25 cellular contexts compared by ENCODE assay signal in the genomic region with DNA sequence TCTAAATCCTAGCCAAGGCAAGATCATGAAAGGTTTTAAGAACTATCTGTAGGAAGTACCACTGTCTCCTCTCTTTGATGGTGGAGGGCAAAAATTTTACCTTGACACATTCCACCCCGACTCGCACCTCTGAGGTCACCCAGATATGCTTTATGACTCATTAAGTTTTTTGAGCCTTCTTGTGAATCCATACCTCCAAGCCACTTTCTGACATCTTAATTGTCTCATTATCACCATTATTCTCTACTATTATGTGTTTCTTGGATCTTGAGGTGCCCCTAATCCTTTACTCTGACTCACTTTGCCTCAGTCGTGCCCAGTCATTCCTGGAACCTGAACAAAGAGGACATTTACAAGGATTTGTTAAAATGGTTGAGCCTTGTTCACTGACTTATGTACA.
A peak's percentile ranks its signal among the peaks of the same experiment; 100 is the strongest.
DNase-seq lines count a peak whose midpoint lies in the region; ATAC-seq and TF ChIP-seq lines count a peak whose summit lies in the region.
"Had no signal": no experiment of that assay in that cellular context is flagged by ENCODE, and none has a peak within 500 bp of the region (broad histone marks: within the 10 kb centered on the region; RNA-seq: fewer than 3 reads in every experiment).

No MANE protein-coding gene starts in this region.

- H3K27ac ChIP-seq in coronary artery (peak overlapping the region; percentile 24 to 66), neural progenitor cell (no peak overlapping the region)
- H3K27ac ChIP-seq: BLaER1, gastrocnemius medialis, hepatocyte, SJCRH30 had no signal

- no peak overlapping the region for H3K27ac Mint-ChIP-seq in neural progenitor cell
- H3K27ac Mint-ChIP-seq: activated B cell treated with CpG ODN at 0.5 μM for 24 hours; activated CD4-positive, alpha-beta T cell treated with anti-CD3 and anti-CD28 coated beads, Interleukin-2, amount 10 ng/mL, durations not matched to agents 7 days and 5 days; activated naive CD8-positive, alpha-beta T cell treated with anti-CD3 and anti-CD28 coated beads, Interleukin-2, amount 50 U/mL, for 24 hours; activated T-cell treated with anti-CD3 and anti-CD28 coated beads, Interleukin-2, amount 50 U/mL, for 24 hours had no signal

- DNase-seq in Daoy (ENCODE audit: low read depth) = peak; percentile 23
- DNase-seq in HT1080 (ENCODE audit: low read depth) = peak; percentile 5
- no peak for DNase-seq in coronary artery (ENCODE audit: low spot score)
- DNase-seq in neural progenitor cell (ENCODE audit: low spot score) = no peak
- no peak for DNase-seq in stimulated activated CD4-positive, alpha-beta T cell treated with anti-CD3 and anti-CD28 coated beads, Interleukin-4, amount 100 ng/mL, for 1 hour
- DNase-seq in COR-L47 (lab: John Stamatoyannopoulos, UW) = no peak
- DNase-seq: activated B cell treated with CpG ODN at 0.5 μM for 24 hours; activated CD4-positive, alpha-beta T cell treated with anti-CD3 and anti-CD28 coated beads, Interleukin-2, amount 10 ng/mL, durations not matched to agents 7 days and 5 days; activated effector memory CD4-positive, alpha-beta T cell treated with anti-CD3 and anti-CD28 coated beads, Interleukin-2, amount 50 U/mL, for 16 hours; activated naive CD8-positive, alpha-beta T cell treated with anti-CD3 and anti-CD28 coated beads, Interleukin-2, amount 50 U/mL, for 24 hours; activated T-cell treated with anti-CD3 and anti-CD28 coated beads, Interleukin-2, amount 50 U/mL, for 24 hours; dermis blood vessel endothelial cell; gastrocnemius medialis; HCEC 1CT; Kasumi-1; NCI-H146; right cardiac atrium; SJCRH30; T-helper 1 cell; upper lobe of left lung had no signal

- no peak overlapping the region for H3K4me3 ChIP-seq in coronary artery
- H3K4me3 ChIP-seq in neural progenitor cell = no peak overlapping the region
- H3K4me3 ChIP-seq: BLaER1, gastrocnemius medialis, hepatocyte, SJCRH30, upper lobe of left lung had no signal

- no peaks in the 10 kb centered on the region for H3K9me3 ChIP-seq in neural progenitor cell (ENCODE audit: low read depth)
- H3K9me3 ChIP-seq: BLaER1, gastrocnemius medialis, SJCRH30, upper lobe of left lung had no signal

- H3F3A ChIP-seq in neural progenitor cell (ENCODE audit: low read depth) = no peaks in the 10 kb centered on the region

- H3K36me3 Mint-ChIP-seq in neural progenitor cell = no peaks in the 10 kb centered on the region

- no peaks in the 10 kb centered on the region for H3K27me3 ChIP-seq in neural progenitor cell
- H3K27me3 ChIP-seq: BLaER1, gastrocnemius medialis, hepatocyte, upper lobe of left lung had no signal

- no peak overlapping the region for H2AFZ ChIP-seq in neural progenitor cell (replicated peaks)
- H2AFZ ChIP-seq: hepatocyte had no signal

- H3K4me3 Mint-ChIP-seq in neural progenitor cell = no peak overlapping the region
- H3K4me3 Mint-ChIP-seq: activated B cell treated with CpG ODN at 0.5 μM for 24 hours; activated CD4-positive, alpha-beta T cell treated with anti-CD3 and anti-CD28 coated beads, Interleukin-2, amount 10 ng/mL, durations not matched to agents 7 days and 5 days; activated naive CD8-positive, alpha-beta T cell treated with anti-CD3 and anti-CD28 coated beads, Interleukin-2, amount 50 U/mL, for 24 hours; activated T-cell treated with anti-CD3 and anti-CD28 coated beads, Interleukin-2, amount 50 U/mL, for 24 hours; neural crest cell had no signal

- H3K4me1 ChIP-seq in neural progenitor cell = peaks cover 35% of the 10 kb centered on the region
- H3K4me1 ChIP-seq: SJCRH30 had no signal

- H3K9ac ChIP-seq in neural progenitor cell = no peak overlapping the region
- H3K9ac ChIP-seq: BLaER1 had no signal

- no peaks in the 10 kb centered on the region for H3K79me2 ChIP-seq in neural progenitor cell (ENCODE audit: low read depth)
- H3K79me2 ChIP-seq: hepatocyte had no signal

- ATAC-seq in GM19395 (IDR thresholded peaks at IDR 0.05; ENCODE audit: unreplicated experiment) (no peak), SK-N-SH treated with all-trans-retinoic acid at 6 μM for 48 hours (no peak)
- ATAC-seq: activated naive CD8-positive, alpha-beta T cell treated with anti-CD3 and anti-CD28 coated beads, Interleukin-2, amount 50 U/mL, for 24 hours; gastrocnemius medialis; right cardiac atrium had no signal

- H4K20me1 ChIP-seq in neural progenitor cell (ENCODE audit: low read depth) = no peaks in the 10 kb centered on the region
- H4K20me1 ChIP-seq: BLaER1 had no signal

- H3K27me3 Mint-ChIP-seq in neural progenitor cell (ENCODE audit: insufficient read depth, low read depth) = no peaks in the 10 kb centered on the region
- H3K27me3 Mint-ChIP-seq: activated B cell treated with CpG ODN at 0.5 μM for 24 hours had no signal

- H3K36me3 ChIP-seq in neural progenitor cell = no peaks in the 10 kb centered on the region
- H3K36me3 ChIP-seq: gastrocnemius medialis, SJCRH30, upper lobe of left lung had no signal

- H3K4me2 ChIP-seq in neural progenitor cell = peak overlapping the region; percentile 23
- H3K4me2 ChIP-seq: BLaER1, hepatocyte had no signal

- peaks cover 17% of the 10 kb centered on the region for H3K4me1 Mint-ChIP-seq in neural progenitor cell
- H3K4me1 Mint-ChIP-seq: activated CD4-positive, alpha-beta T cell treated with anti-CD3 and anti-CD28 coated beads, Interleukin-2, amount 10 ng/mL, durations not matched to agents 7 days and 5 days had no signal

- TF ChIP-seq CTCF in coronary artery (IDR thresholded peaks at IDR 0.05) (no peak), neural progenitor cell (IDR thresholded peaks at IDR 0.05) (no peak)

- no peaks in the 10 kb centered on the region for H3K9me3 Mint-ChIP-seq in neural progenitor cell
- H3K9me3 Mint-ChIP-seq: activated B cell treated with CpG ODN at 0.5 μM for 24 hours; activated CD4-positive, alpha-beta T cell treated with anti-CD3 and anti-CD28 coated beads, Interleukin-2, amount 10 ng/mL, durations not matched to agents 7 days and 5 days; activated naive CD8-positive, alpha-beta T cell treated with anti-CD3 and anti-CD28 coated beads, Interleukin-2, amount 50 U/mL, for 24 hours; activated T-cell treated with anti-CD3 and anti-CD28 coated beads, Interleukin-2, amount 50 U/mL, for 24 hours; neural crest cell had no signal

TF ChIP-seq in SK-N-SH treated with all-trans-retinoic acid at 6 μM for 48 hours, 23 proteins besides CTCF, POLR2A, EP300 and RAD21:
- TF ChIP-seq GLIS3 (CRISPR knock-in tag; IDR thresholded peaks at IDR 0.05) (no peak), ESRRG (CRISPR knock-in tag; IDR thresholded peaks at IDR 0.05) (no peak), ARNTL (CRISPR knock-in tag; IDR thresholded peaks at IDR 0.05; ENCODE audit: borderline replicate concordance, low read depth) (no peak), ZNF8 (CRISPR knock-in tag; IDR thresholded peaks at IDR 0.05) (no peak), ZC3H10 (CRISPR knock-in tag; IDR thresholded peaks at IDR 0.05) (no peak), SNAI2 (CRISPR knock-in tag; IDR thresholded peaks at IDR 0.05) (no peak), TOX (CRISPR knock-in tag; IDR thresholded peaks at IDR 0.05; ENCODE audit: borderline replicate concordance) (no peak), ZNF70 (CRISPR knock-in tag; IDR thresholded peaks at IDR 0.05) (no peak), RARB (CRISPR knock-in tag; IDR thresholded peaks at IDR 0.05) (no peak), BACH2 (CRISPR knock-in tag; IDR thresholded peaks at IDR 0.05; ENCODE audit: borderline replicate concordance) (no peak), TCF4 (CRISPR knock-in tag; IDR thresholded peaks at IDR 0.05; ENCODE audit: borderline replicate concordance) (no peak), CSDC2 (CRISPR knock-in tag; IDR thresholded peaks at IDR 0.05) (no peak)
- TF ChIP-seq, protein P1, sequence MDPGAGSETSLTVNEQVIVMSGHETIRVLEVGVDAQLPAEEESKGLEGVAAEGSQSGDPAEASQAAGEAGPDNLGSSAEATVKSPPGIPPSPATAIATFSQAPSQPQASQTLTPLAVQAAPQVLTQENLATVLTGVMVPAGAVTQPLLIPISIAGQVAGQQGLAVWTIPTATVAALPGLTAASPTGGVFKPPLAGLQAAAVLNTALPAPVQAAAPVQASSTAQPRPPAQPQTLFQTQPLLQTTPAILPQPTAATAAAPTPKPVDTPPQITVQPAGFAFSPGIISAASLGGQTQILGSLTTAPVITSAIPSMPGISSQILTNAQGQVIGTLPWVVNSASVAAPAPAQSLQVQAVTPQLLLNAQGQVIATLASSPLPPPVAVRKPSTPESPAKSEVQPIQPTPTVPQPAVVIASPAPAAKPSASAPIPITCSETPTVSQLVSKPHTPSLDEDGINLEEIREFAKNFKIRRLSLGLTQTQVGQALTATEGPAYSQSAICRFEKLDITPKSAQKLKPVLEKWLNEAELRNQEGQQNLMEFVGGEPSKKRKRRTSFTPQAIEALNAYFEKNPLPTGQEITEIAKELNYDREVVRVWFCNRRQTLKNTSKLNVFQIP (CRISPR knock-in tag; IDR thresholded peaks at IDR 0.05; ENCODE audit: borderline replicate concordance, low read depth) = no peak
- TF ChIP-seq, protein P2, sequence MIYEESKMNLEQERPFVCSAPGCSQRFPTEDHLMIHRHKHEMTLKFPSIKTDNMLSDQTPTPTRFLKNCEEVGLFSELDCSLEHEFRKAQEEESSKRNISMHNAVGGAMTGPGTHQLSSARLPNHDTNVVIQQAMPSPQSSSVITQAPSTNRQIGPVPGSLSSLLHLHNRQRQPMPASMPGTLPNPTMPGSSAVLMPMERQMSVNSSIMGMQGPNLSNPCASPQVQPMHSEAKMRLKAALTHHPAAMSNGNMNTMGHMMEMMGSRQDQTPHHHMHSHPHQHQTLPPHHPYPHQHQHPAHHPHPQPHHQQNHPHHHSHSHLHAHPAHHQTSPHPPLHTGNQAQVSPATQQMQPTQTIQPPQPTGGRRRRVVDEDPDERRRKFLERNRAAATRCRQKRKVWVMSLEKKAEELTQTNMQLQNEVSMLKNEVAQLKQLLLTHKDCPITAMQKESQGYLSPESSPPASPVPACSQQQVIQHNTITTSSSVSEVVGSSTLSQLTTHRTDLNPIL (CRISPR knock-in tag; IDR thresholded peaks at IDR 0.05; ENCODE audit: low read depth) = no peak

Comparison
In these comparisons a context has a peak if more than half of its experiments do, and no peak if none do; other contexts are left out.
1. DNase-seq: peak in Daoy (single experiment) and HT1080 (single experiment); none in coronary artery (single experiment), neural progenitor cell (single experiment), stimulated activated CD4-positive, alpha-beta T cell treated with anti-CD3 and anti-CD28 coated beads, Interleukin-4, amount 100 ng/mL, for 1 hour (single experiment) and COR-L47 (single experiment).